Comparison of ENCODE assay signal across 9 cellular contexts in genomic region chr17:44084131-44084538, GRCh38. TPM values are rescaled to one million over a fixed set of nuclear protein-coding genes. Genes with fewer than 3 reads are reported as not detected.
DNase-seq lines count a peak whose midpoint lies in the region; ATAC-seq and TF ChIP-seq lines count a peak whose summit lies in the region.
"Had no signal": no experiment of that assay in that cellular context is flagged by ENCODE, and none has a peak within 500 bp of the region (broad histone marks: within the 10 kb centered on the region; RNA-seq: fewer than 3 reads in every experiment).

No MANE protein-coding gene starts in this region.

- peak overlapping the region; percentile 47 for H3K27ac Mint-ChIP-seq in T-helper 17 cell

- H3K9me3 ChIP-seq in T-helper 17 cell (ENCODE audit: control insufficient read depth, low read length, poor library complexity, severe bottlenecking) (no peaks in the 10 kb centered on the region), upper lobe of right lung (no peaks in the 10 kb centered on the region)

- intact Hi-C loops in Right ventricle myocardium superior (cut with DNase I), result no loop called here
- intact Hi-C loops in left ventricle myocardium superior (cut with micrococcal nuclease), result no loop called here
- intact Hi-C loops in upper lobe of right lung (cut with DNase I), result no loop called here

- peaks cover 16% of the 10 kb centered on the region for H3K4me1 Mint-ChIP-seq in T-helper 17 cell

- no peaks in the 10 kb centered on the region for H3K27me3 ChIP-seq in foreskin keratinocyte
- no peaks in the 10 kb centered on the region for H3K27me3 ChIP-seq in upper lobe of right lung

- peaks cover 85% of the 10 kb centered on the region for H3K36me3 ChIP-seq in upper lobe of right lung

- H3K4me1 ChIP-seq in foreskin keratinocyte (peaks cover 16% of the 10 kb centered on the region), upper lobe of right lung (no peaks in the 10 kb centered on the region)

- H3K27ac ChIP-seq in foreskin keratinocyte, result no peak overlapping the region
- H3K27ac ChIP-seq in upper lobe of right lung, result no peak overlapping the region

- H3K36me3 Mint-ChIP-seq in T-helper 17 cell (ENCODE audit: low read depth), result peaks cover 5% of the 10 kb centered on the region

- no peak overlapping the region for H3K4me3 ChIP-seq in upper lobe of right lung

- DNase-seq in Right ventricle myocardium superior (peak; percentile 29), left ventricle myocardium superior (no peak), T-helper 17 cell (no peak), foreskin keratinocyte (no peak), upper lobe of right lung (peak; percentile 54), inferior parietal cortex (ENCODE audit: extremely low spot score) (no peak), AG20443 (ENCODE audit: low spot score) (no peak)
- DNase-seq: NCI-H446 had no signal

- no peak for ATAC-seq in Right ventricle myocardium superior (ENCODE audit: poor library complexity)
- ATAC-seq in left ventricle myocardium superior, result no peak
- ATAC-seq in T-helper 17 cell, result peak; percentile 22
- no peak for ATAC-seq in foreskin keratinocyte
- peak; percentile 33 for ATAC-seq in upper lobe of right lung
- no peak for ATAC-seq in GM18868 (IDR thresholded peaks at IDR 0.05; ENCODE audit: unreplicated experiment)

- no peak overlapping the region for H3K4me3 Mint-ChIP-seq in T-helper 17 cell

- H3K27me3 Mint-ChIP-seq in T-helper 17 cell, result no peaks in the 10 kb centered on the region

- TF ChIP-seq CTCF in foreskin keratinocyte (conservative IDR thresholded peaks at IDR 0.05), result peak; percentile 60
- TF ChIP-seq CTCF in upper lobe of right lung (IDR thresholded peaks at IDR 0.05), result peak; percentile 32

RNA-seq across cellular contexts. Expression of gene G6PC3, which starts 13.6 kb away (rescaled TPM):
- total RNA-seq in Right ventricle myocardium superior (26.0 TPM), left ventricle myocardium superior (26.3 TPM), T-helper 17 cell (10 to 100 TPM; 10.9 to 13.8 TPM), foreskin keratinocyte (37.7 and 42.5 TPM in 2 replicates), upper lobe of right lung (39.7 TPM)
- polyA plus RNA-seq in foreskin keratinocyte, result 79.4 and 87.6 TPM in 2 replicates

RNA-seq across cellular contexts. Expression of gene LSM12, which starts 17.7 kb away (rescaled TPM):
- total RNA-seq in Right ventricle myocardium superior (46.1 TPM), left ventricle myocardium superior (58.2 TPM), T-helper 17 cell (10 to 100 TPM; 35.3 to 46.5 TPM), foreskin keratinocyte (56.3 and 56.5 TPM in 2 replicates), upper lobe of right lung (39.8 TPM)
- 55.8 and 60.1 TPM in 2 replicates for polyA plus RNA-seq in foreskin keratinocyte

RNA-seq across cellular contexts. Expression of gene HDAC5, which starts 39.3 kb away (rescaled TPM):
- total RNA-seq in Right ventricle myocardium superior (67.7 TPM), left ventricle myocardium superior (81.4 TPM), T-helper 17 cell (10 to 100 TPM; 83.6 to 96.5 TPM), foreskin keratinocyte (7.7 and 10.9 TPM in 2 replicates), upper lobe of right lung (55.3 TPM)
- 4.4 and 6.7 TPM in 2 replicates for polyA plus RNA-seq in foreskin keratinocyte

RNA-seq across cellular contexts. Expression of gene HROB, which starts 57.6 kb away (rescaled TPM):
- total RNA-seq in Right ventricle myocardium superior (0.59 TPM), left ventricle myocardium superior (1.5 TPM), T-helper 17 cell (1 to 10 TPM; 2.6 to 5.7 TPM), foreskin keratinocyte (11.1 and 12.9 TPM in 2 replicates), upper lobe of right lung (0.35 TPM)
- 8.8 and 9.3 TPM in 2 replicates for polyA plus RNA-seq in foreskin keratinocyte

Comparison
In these comparisons a context has a peak if more than half of its experiments do, and no peak if none do; other contexts are left out.
1. DNase-seq: peak in Right ventricle myocardium superior (single experiment) and upper lobe of right lung (single experiment); none in left ventricle myocardium superior (single experiment), T-helper 17 cell (0 of 3), foreskin keratinocyte (0 of 2), inferior parietal cortex (single experiment) and AG20443 (single experiment).
2. ATAC-seq: peak in T-helper 17 cell (single experiment) and upper lobe of right lung (single experiment); none in Right ventricle myocardium superior (single experiment), left ventricle myocardium superior (single experiment), foreskin keratinocyte (single experiment) and GM18868 (single experiment).